ENCODE assay signal across 9 cellular contexts in genomic region chr2:134233733-134234135, GRCh38. TPM values are rescaled to one million over a fixed set of nuclear protein-coding genes. Genes with fewer than 3 reads are reported as not detected.
DNase-seq lines count a peak whose midpoint lies in the region; ATAC-seq, FAIRE-seq and TF ChIP-seq lines count a peak whose summit lies in the region.
"Had no signal": no experiment of that assay in that cellular context is flagged by ENCODE, and none has a peak within 500 bp of the region (broad histone marks: within the 10 kb centered on the region; RNA-seq: fewer than 3 reads in every experiment).

No MANE protein-coding gene starts in this region.

- H3K9me3 Mint-ChIP-seq in dendritic cell treated with granulocyte-macrophage colony-stimulating factor and Interleukin-4, amounts not matched to agents 40 ng/mL and 50 ng/mL, for 4 days, result peaks cover 1% of the 10 kb centered on the region
- H3K9me3 Mint-ChIP-seq in nephron progenitor cell, result peaks cover 21% of the 10 kb centered on the region

- DNase-seq in GM06990 (ENCODE audit: extremely low read depth, insufficient read length), result peak; percentile 75
- DNase-seq in GM20000 (ENCODE audit: low spot score), result peak; percentile 36
- no peak for DNase-seq in nephron progenitor cell
- no peak for DNase-seq in activated gamma-delta T cell (lab: John Stamatoyannopoulos, UW)
- no peak for DNase-seq in HTR-8/SVneo (ENCODE audit: insufficient read length, low spot score)
- no peak for DNase-seq in A673 (ENCODE audit: low spot score)
- DNase-seq: activated effector memory CD4-positive, alpha-beta T cell treated with anti-CD3 and anti-CD28 coated beads, Interleukin-2, amount 50 U/mL, for 16 hours had no signal

- peak overlapping the region; percentile 84 for H3K27ac Mint-ChIP-seq in dendritic cell treated with granulocyte-macrophage colony-stimulating factor and Interleukin-4, amounts not matched to agents 40 ng/mL and 50 ng/mL, for 4 days
- H3K27ac Mint-ChIP-seq in nephron progenitor cell, result no peak overlapping the region

- no peak for TF ChIP-seq CTCF in GM06990 (IDR thresholded peaks at IDR 0.05; ENCODE audit: insufficient read depth, low read length, poor library complexity, severe bottlenecking)
- no peak for TF ChIP-seq CTCF in GM20000 (IDR thresholded peaks at IDR 0.05; ENCODE audit: extremely low read depth, missing control alignments)
- no peak for TF ChIP-seq CTCF in nephron progenitor cell (IDR thresholded peaks at IDR 0.05)
- TF ChIP-seq CTCF in A673 (conservative IDR thresholded peaks at IDR 0.05; ENCODE audit: low read depth, low read length), result no peak

- H3K27ac ChIP-seq in A673 (ENCODE audit: low read depth, low read length, poor library complexity, severe bottlenecking), result no peak overlapping the region

- peak; percentile 59 for ATAC-seq in HG03354 (IDR thresholded peaks at IDR 0.05; ENCODE audit: poor library complexity, severe bottlenecking, unreplicated experiment)

- POLR2A ChIA-PET in A673 (lab: Charles Lee; ENCODE audit: low non-redundant PET), result no interaction called here

- no peaks in the 10 kb centered on the region for H3K4me1 ChIP-seq in A673 (ENCODE audit: insufficient read depth, low read length, poor library complexity, severe bottlenecking)

- BruUV-seq in A673 (replicated peaks; lab: Mats Ljungman, UMichigan), result no TSS peak

- peaks cover 46% of the 10 kb centered on the region for H3K4me1 Mint-ChIP-seq in dendritic cell treated with granulocyte-macrophage colony-stimulating factor and Interleukin-4, amounts not matched to agents 40 ng/mL and 50 ng/mL, for 4 days (ENCODE audit: low read depth)
- no peaks in the 10 kb centered on the region for H3K4me1 Mint-ChIP-seq in nephron progenitor cell

- H3K36me3 ChIP-seq in GM06990 (ENCODE audit: control insufficient read depth, insufficient read depth, low read length) (no peaks in the 10 kb centered on the region), A673 (ENCODE audit: insufficient read depth, low read length, poor library complexity, severe bottlenecking) (no peaks in the 10 kb centered on the region)

- CTCF ChIA-PET in A673 (lab: Charles Lee), result no interaction called here

- peaks cover 22% of the 10 kb centered on the region for H3K36me3 Mint-ChIP-seq in dendritic cell treated with granulocyte-macrophage colony-stimulating factor and Interleukin-4, amounts not matched to agents 40 ng/mL and 50 ng/mL, for 4 days (ENCODE audit: low read depth)
- peaks cover 17% of the 10 kb centered on the region for H3K36me3 Mint-ChIP-seq in nephron progenitor cell (ENCODE audit: low read depth)

- intact Hi-C loops in dendritic cell treated with granulocyte-macrophage colony-stimulating factor and Interleukin-4, amounts not matched to agents 40 ng/mL and 50 ng/mL, for 4 days (cut with micrococcal nuclease), result no loop called here
- intact Hi-C loops in A673 (cut with micrococcal nuclease; ENCODE audit: unreplicated experiment), result no loop called here

- no peaks in the 10 kb centered on the region for H3K9me3 ChIP-seq in A673 (ENCODE audit: low read depth, low read length, poor library complexity, severe bottlenecking)

- H3K4me3 ChIP-seq in GM06990 (replicated peaks; ENCODE audit: low read depth, low read length) (no peak overlapping the region), A673 (ENCODE audit: low read depth, low read length, poor library complexity, severe bottlenecking) (no peak overlapping the region)

- H3K27me3 ChIP-seq in GM06990 (replicated peaks; ENCODE audit: control insufficient read depth, insufficient read depth, low read length) (no peaks in the 10 kb centered on the region), A673 (replicated peaks; ENCODE audit: insufficient read depth, low read depth, low read length, poor library complexity) (no peaks in the 10 kb centered on the region)

- FAIRE-seq in HTR-8/SVneo (lab: Jason Lieb, UNC), result no peak

- H3K4me3 Mint-ChIP-seq in dendritic cell treated with granulocyte-macrophage colony-stimulating factor and Interleukin-4, amounts not matched to agents 40 ng/mL and 50 ng/mL, for 4 days, result no peak overlapping the region
- H3K4me3 Mint-ChIP-seq in nephron progenitor cell, result no peak overlapping the region

- no peaks in the 10 kb centered on the region for H3K27me3 Mint-ChIP-seq in dendritic cell treated with granulocyte-macrophage colony-stimulating factor and Interleukin-4, amounts not matched to agents 40 ng/mL and 50 ng/mL, for 4 days
- no peaks in the 10 kb centered on the region for H3K27me3 Mint-ChIP-seq in nephron progenitor cell (ENCODE audit: low read depth, poor library complexity)

RNA-seq across cellular contexts. Expression of gene MGAT5, which starts 20.1 kb away (rescaled TPM):
- 11.0 and 14.0 TPM in 2 replicates for total RNA-seq in A673 (2021)

Comparison
In these comparisons a context has a peak if more than half of its experiments do, and no peak if none do; other contexts are left out.
1. DNase-seq: peak in GM06990 (single experiment) and GM20000 (single experiment); none in nephron progenitor cell (single experiment), activated gamma-delta T cell (single experiment), HTR-8/SVneo (single experiment) and A673 (single experiment).